6 cellular contexts compared by ENCODE assay signal in the genomic region with DNA sequence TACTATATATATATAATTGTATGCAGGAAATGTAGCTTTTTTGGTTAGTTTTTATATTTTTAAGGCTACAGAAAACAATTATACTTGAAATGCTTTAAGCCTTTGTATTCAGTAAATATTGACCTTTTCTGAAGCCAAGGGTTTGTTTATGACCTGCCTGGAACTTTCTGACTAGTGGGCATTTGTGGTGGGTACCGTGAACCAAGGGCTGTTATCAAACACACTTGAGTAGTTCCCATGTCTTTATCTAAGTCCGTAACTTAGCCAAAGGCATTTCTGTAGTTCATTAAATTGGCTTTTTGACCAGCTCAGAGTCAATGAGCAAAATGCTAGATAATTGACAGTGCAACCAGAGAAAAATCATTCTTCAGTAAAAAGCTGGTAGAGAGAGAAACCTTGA.
"Had no signal": no experiment of that assay in that cellular context is flagged by ENCODE, and none has a peak within 500 bp of the region (broad histone marks: within the 10 kb centered on the region; RNA-seq: fewer than 3 reads in every experiment).

No MANE protein-coding gene starts in this region.

- H3K9ac ChIP-seq: KMS-11 had no signal

- ATAC-seq: GM23338 had no signal

- DNase-seq: H9, HCEC 1CT, KBM-7 had no signal

- H3K4me3 ChIP-seq: GM23338 had no signal

- H2AFZ ChIP-seq: GM23338 had no signal

- H3K4me2 ChIP-seq: GM23338, KMS-11 had no signal

- FAIRE-seq: HTR-8/SVneo had no signal

- H3K27ac ChIP-seq: KMS-11 had no signal
